Comparison of ENCODE assay signal across 8 cellular contexts in the genomic region with DNA sequence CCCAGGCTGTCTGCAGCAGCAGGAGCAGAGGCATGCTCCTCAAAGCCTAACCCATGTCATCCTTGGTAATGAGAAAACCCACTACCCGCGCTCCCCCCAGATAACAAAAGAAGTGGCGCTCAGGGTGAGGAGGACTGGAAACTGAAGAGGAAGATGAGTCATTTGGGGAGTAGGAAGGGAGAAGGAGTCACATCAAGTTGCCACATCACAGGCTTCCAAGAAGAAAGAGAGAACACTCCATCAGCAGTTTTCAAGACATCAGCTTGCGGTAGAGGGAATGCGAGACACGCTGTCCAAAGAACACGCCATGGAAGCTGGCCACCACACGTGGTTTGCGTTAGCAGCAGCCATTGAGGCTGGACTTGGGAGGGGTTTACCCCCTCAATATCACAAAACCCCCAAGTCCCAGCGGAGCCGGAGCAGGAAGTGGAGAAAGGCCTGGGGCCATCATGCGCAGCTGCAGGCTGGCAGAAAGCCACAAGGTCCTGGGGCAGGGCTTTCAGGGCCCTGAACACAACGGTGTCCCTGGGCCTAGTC. TPM values are rescaled to one million over a fixed set of nuclear protein-coding genes. Genes with fewer than 3 reads are reported as not detected.
DNase-seq lines count a peak whose midpoint lies in the region; ATAC-seq, FAIRE-seq and TF ChIP-seq lines count a peak whose summit lies in the region.

No MANE protein-coding gene starts in this region.

- BruUV-seq in GM12878 (replicated peaks; lab: Mats Ljungman, UMichigan) = no TSS peak

- no peak overlapping the region for H3K4me3 ChIP-seq in GM12878
- no peak overlapping the region for H3K4me3 ChIP-seq in lower leg skin (ENCODE audit: low read depth, poor library complexity, severe bottlenecking)
- no peak overlapping the region for H3K4me3 ChIP-seq in tibial artery
- no peak overlapping the region for H3K4me3 ChIP-seq in HAP-1

- RAD21 ChIA-PET in GM12878 (lab: Charles Lee; ENCODE audit: unreplicated experiment) = no interaction called here

- H3K4me1 ChIP-seq in GM12878 (ENCODE audit: control insufficient read depth, insufficient read depth, low read length) = peaks cover 12% of the 10 kb centered on the region
- peaks cover 0 to 63% (median 40%) of the 10 kb centered on the region in 4 donors for H3K4me1 ChIP-seq in tibial artery
- no peaks in the 10 kb centered on the region for H3K4me1 ChIP-seq in HAP-1

- TF ChIP-seq RAD21 in GM12878 (IDR thresholded peaks at IDR 0.05; ENCODE audit: insufficient read depth, low read depth, low read length) = no peak

- no peak overlapping the region for H3K27ac ChIP-seq in GM12878 (ENCODE audit: control insufficient read depth, insufficient read depth)
- H3K27ac ChIP-seq in tibial artery = peak overlapping the region; percentile 25 to 43

- H4K20me1 ChIP-seq in GM12878 (ENCODE audit: control insufficient read depth, insufficient read depth) = no peaks in the 10 kb centered on the region

- no peaks in the 10 kb centered on the region for H3K36me3 ChIP-seq in GM12878 (ENCODE audit: control insufficient read depth in 2 of 2, insufficient read depth in 2 of 2, low read length in 1 of 2)
- H3K36me3 ChIP-seq in tibial artery = no peaks in the 10 kb centered on the region
- H3K36me3 ChIP-seq in HAP-1 (replicated peaks) = peaks cover 5% of the 10 kb centered on the region; the same call in 1 of the 2 replicates

- SMC1A ChIA-PET in GM12878 (lab: Charles Lee; ENCODE audit: uncharacterized antibody, unreplicated experiment) = no interaction called here

- no peaks in the 10 kb centered on the region for H3K79me2 ChIP-seq in GM12878 (ENCODE audit: control insufficient read depth, insufficient read depth, low read length)

- intact Hi-C loops in GM12878 (cut with micrococcal nuclease; ENCODE audit: unreplicated experiment) = no loop called here
- intact Hi-C loops in lower leg skin (cut with DNase I; ENCODE audit: low total_unique reads) = no loop called here
- intact Hi-C loops in tibial artery (cut with DNase I; ENCODE audit: low total_unique reads) = no loop called here

- no peak for FAIRE-seq in GM12878 (lab: Jason Lieb, UNC)

- TF ChIP-seq EP300 in GM12878 (IDR thresholded peaks at IDR 0.05; ENCODE audit: borderline replicate concordance in 1 of 2, control insufficient read depth in 1 of 2, low read depth in 2 of 2, low read length in 2 of 2) = no peak

- H3K27me3 ChIP-seq in GM12878 (replicated peaks in 1 of 2; ENCODE audit: control insufficient read depth in 2 of 2, insufficient read depth in 2 of 2, low read length in 1 of 2) (no peaks in the 10 kb centered on the region), tibial artery (no peaks in the 10 kb centered on the region), HAP-1 (ENCODE audit: low read depth) (no peaks in the 10 kb centered on the region)

- ATAC-seq in GM12878 = peak; percentile 40
- ATAC-seq in HG03520 (IDR thresholded peaks at IDR 0.05; ENCODE audit: unreplicated experiment) = no peak

- POLR2A ChIA-PET in GM12878 (lab: Charles Lee) = no interaction called here

- 52% methylated on average over 13 of the region's 13 CpGs for WGBS in GM12878 (ENCODE audit: insufficient coverage, insufficient replicate concordance, low lambda C conversion rate, missing lambda C conversion rate)
- WGBS in lower leg skin, 2 donors = 35 to 40% methylated on average over 13 of the region's 13 CpGs

- H2AFZ ChIP-seq in GM12878 (ENCODE audit: control insufficient read depth, low read depth, low read length) = no peak overlapping the region; the same call in 1 of the 2 replicates

- no peak for TF ChIP-seq CTCF in GM12878 (IDR thresholded peaks at IDR 0.05 in 2 of 3, conservative IDR thresholded peaks at IDR 0.05 in 1 of 3; ENCODE audit: control insufficient read depth in 2 of 3, extremely low read depth in 1 of 3, insufficient read depth in 1 of 3, low read depth in 3 of 3, low read length in 3 of 3)
- TF ChIP-seq CTCF in lower leg skin (IDR thresholded peaks at IDR 0.05) = no peak
- TF ChIP-seq CTCF in tibial artery (IDR thresholded peaks at IDR 0.05) = no peak

- H3K9ac ChIP-seq in GM12878 (ENCODE audit: control insufficient read depth, insufficient read depth, low read length) = no peak overlapping the region

- in situ Hi-C loops in GM12878 (cut with MboI) (no loop called here), HAP-1 (cut with MboI; ENCODE audit: low sequenced_read_pairs) (no loop called here)

- no peaks in the 10 kb centered on the region; the same call in 2 of the 3 replicates for H3K9me3 ChIP-seq in GM12878 (replicated peaks; ENCODE audit: control insufficient read depth, insufficient read depth, low read length)
- H3K9me3 ChIP-seq in tibial artery = no peaks in the 10 kb centered on the region
- no peaks in the 10 kb centered on the region for H3K9me3 ChIP-seq in HAP-1

- no peak overlapping the region for H3K4me2 ChIP-seq in GM12878 (ENCODE audit: control insufficient read depth, insufficient read depth)

- CTCF ChIA-PET in GM12878 (lab: Yijun Ruan, JAX) = interaction anchor here (1.2 kb wide), 1 partner anchor 8 kb away, joined by 3 read pairs; no protein-coding TSS in a partner anchor

- TF ChIP-seq POLR2A in GM12878 (IDR thresholded peaks at IDR 0.05; ENCODE audit: low read depth, low read length) (no peak), lower leg skin (IDR thresholded peaks at IDR 0.05) (no peak)

- peak; percentile 8 to 9 (median 9) for DNase-seq in stimulated activated CD4-positive, alpha-beta T cell treated with anti-CD3 and anti-CD28 coated beads, Interleukin-12 subunit alpha, Interleukin-12 subunit beta, amount 100 ng/mL, for 48 hours (ENCODE audit: low read depth in 2 of 3, low spot score in 1 of 3)
- no peak for DNase-seq in stimulated activated CD4-positive, alpha-beta T cell treated with anti-CD3 and anti-CD28 coated beads, Interleukin-12 subunit alpha, Interleukin-12 subunit beta, amount 100 ng/mL, for 4 hours
- DNase-seq in GM12878 (ENCODE audit: low read depth, low spot score) (peak; percentile 16), lower leg skin (ENCODE audit: low spot score in 2 of 2) (peak; percentile 93 to 98), tibial artery (peak; percentile 94 to 95), HAP-1 (ENCODE audit: low spot score in 2 of 2) (no peak), KG1 (lab: John Stamatoyannopoulos, UW) (no peak)

TF ChIP-seq in GM12878, 131 proteins besides CTCF, POLR2A, EP300 and RAD21 (continues in another document):
- no peak for TF ChIP-seq HDAC2 (IDR thresholded peaks at IDR 0.05)
- TF ChIP-seq DPF2 (IDR thresholded peaks at IDR 0.05) = no peak
- TF ChIP-seq KDM1A (IDR thresholded peaks at IDR 0.05; ENCODE audit: borderline replicate concordance) = no peak
- no peak for TF ChIP-seq CREM (IDR thresholded peaks at IDR 0.05; ENCODE audit: low read depth)
- no peak for TF ChIP-seq SMC3 (IDR thresholded peaks at IDR 0.05; ENCODE audit: borderline replicate concordance, low read length)
- TF ChIP-seq RUNX3 (IDR thresholded peaks at IDR 0.05; ENCODE audit: low read length) = peak; percentile 35; the same call in 1 of the 2 replicates
- peak; percentile 27; the same call in 1 of the 2 replicates for TF ChIP-seq TCF7 (IDR thresholded peaks at IDR 0.05; ENCODE audit: borderline replicate concordance)
- peak; percentile 46; the same call in 1 of the 2 replicates for TF ChIP-seq JUNB (IDR thresholded peaks at IDR 0.05)
- no peak for TF ChIP-seq SIN3A (IDR thresholded peaks at IDR 0.05; ENCODE audit: low read depth, low read length)
- TF ChIP-seq YY1 (IDR thresholded peaks at IDR 0.05; ENCODE audit: low read depth, low read length) = 0 out of 2 replicates have a peak, but pooled peaks have one; percentile 19
- no peak for TF ChIP-seq SMAD5 (IDR thresholded peaks at IDR 0.05; ENCODE audit: low read depth)
- TF ChIP-seq HCFC1 (IDR thresholded peaks at IDR 0.05; ENCODE audit: low read length) = no peak
- TF ChIP-seq NR2C1 (IDR thresholded peaks at IDR 0.05) = no peak
- no peak for TF ChIP-seq PAX8 (IDR thresholded peaks at IDR 0.05)
- TF ChIP-seq, protein P1, sequence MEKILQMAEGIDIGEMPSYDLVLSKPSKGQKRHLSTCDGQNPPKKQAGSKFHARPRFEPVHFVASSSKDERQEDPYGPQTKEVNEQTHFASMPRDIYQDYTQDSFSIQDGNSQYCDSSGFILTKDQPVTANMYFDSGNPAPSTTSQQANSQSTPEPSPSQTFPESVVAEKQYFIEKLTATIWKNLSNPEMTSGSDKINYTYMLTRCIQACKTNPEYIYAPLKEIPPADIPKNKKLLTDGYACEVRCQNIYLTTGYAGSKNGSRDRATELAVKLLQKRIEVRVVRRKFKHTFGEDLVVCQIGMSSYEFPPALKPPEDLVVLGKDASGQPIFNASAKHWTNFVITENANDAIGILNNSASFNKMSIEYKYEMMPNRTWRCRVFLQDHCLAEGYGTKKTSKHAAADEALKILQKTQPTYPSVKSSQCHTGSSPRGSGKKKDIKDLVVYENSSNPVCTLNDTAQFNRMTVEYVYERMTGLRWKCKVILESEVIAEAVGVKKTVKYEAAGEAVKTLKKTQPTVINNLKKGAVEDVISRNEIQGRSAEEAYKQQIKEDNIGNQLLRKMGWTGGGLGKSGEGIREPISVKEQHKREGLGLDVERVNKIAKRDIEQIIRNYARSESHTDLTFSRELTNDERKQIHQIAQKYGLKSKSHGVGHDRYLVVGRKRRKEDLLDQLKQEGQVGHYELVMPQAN (conservative IDR thresholded peaks at IDR 0.05) = no peak
- no peak for TF ChIP-seq MEF2B (IDR thresholded peaks at IDR 0.05; ENCODE audit: partially characterized antibody, poor library complexity, severe bottlenecking)
- no peak for TF ChIP-seq YBX1 (IDR thresholded peaks at IDR 0.05)
- TF ChIP-seq NR2F1 (conservative IDR thresholded peaks at IDR 0.05) = no peak
- no peak for TF ChIP-seq CHD4 (IDR thresholded peaks at IDR 0.05)

RNA-seq across cellular contexts. Expression of a gene that starts 41.5 kb away (rescaled TPM):
- 3.1 TPM in 2 replicates for total RNA-seq in GM12878 (2013; cell fraction: nucleolus; rRNA removed)
- total RNA-seq in GM12878 (2014; rRNA removed) = 0.38 and 0.73 TPM in 2 replicates
- 0.51 and 0.54 TPM in 2 replicates for total RNA-seq in GM12878 (2014; rRNA removed; fragmentation: Illumina TruSeq; extraction: Trizol)
- 1.5 and 1.6 TPM in 2 replicates for total RNA-seq in GM12878 (2021)
- 0.10 TPM for polyA plus RNA-seq in GM12878 (2011; ENCODE audit: low read depth)
- polyA plus RNA-seq in GM12878 (2011; rRNA removed) = 0.05 and 0.09 TPM in 2 replicates
- polyA plus RNA-seq in GM12878 (2011; cell fraction: cytosol; rRNA removed) = 0.07 and 0.16 TPM in 2 replicates
- 0.12 and 0.13 TPM in 2 replicates for polyA plus RNA-seq in GM12878 (2011; cell fraction: nucleus; rRNA removed)
- 0.26 and 0.29 TPM in 2 replicates for polyA plus RNA-seq in GM12878 (2012)
- 0.44 and 0.60 TPM in 2 replicates for polyA plus RNA-seq in GM12878 (2014; fragmentation: Illumina TruSeq; extraction: Trizol)
- under 1 TPM; 0.45 to 0.66 TPM for polyA plus RNA-seq in GM12878 (2014; fragmentation: Nextera tagmentation; extraction: Ambion mirVana)
- 0.44 and 0.67 TPM in 2 replicates for polyA plus RNA-seq in GM12878 (2014; rRNA removed)
- under 1 TPM; 0.42 to 0.43 TPM for polyA plus RNA-seq in GM12878 (2016; fragmentation: Nextera tagmentation; extraction: Ambion mirVana)
- 0.07 and 0.15 TPM in 2 replicates for polyA minus RNA-seq in GM12878 (2011; rRNA and poly(A)+ RNA removed)
- not detected in 2 replicates for polyA minus RNA-seq in GM12878 (2011; cell fraction: cytosol; rRNA and poly(A)+ RNA removed)
- polyA minus RNA-seq in GM12878 (2011; cell fraction: nucleus; rRNA and poly(A)+ RNA removed) = under 0.01 TPM in 2 replicates
- total RNA-seq in lower leg skin = 10 to 100 TPM; 13.5 to 43.5 (median 28.1) TPM

Comparison
In these comparisons a context has a peak if more than half of its experiments do, and no peak if none do; other contexts are left out.
1. DNase-seq: peak in stimulated activated CD4-positive, alpha-beta T cell treated with anti-CD3 and anti-CD28 coated beads, Interleukin-12 subunit alpha, Interleukin-12 subunit beta, amount 100 ng/mL, for 48 hours (3 of 3), GM12878 (single experiment), lower leg skin (2 of 2) and tibial artery (2 of 2); none in stimulated activated CD4-positive, alpha-beta T cell treated with anti-CD3 and anti-CD28 coated beads, Interleukin-12 subunit alpha, Interleukin-12 subunit beta, amount 100 ng/mL, for 4 hours (single experiment), HAP-1 (0 of 2) and KG1 (single experiment).